12 cellular contexts compared by ENCODE assay signal in the genomic region with DNA sequence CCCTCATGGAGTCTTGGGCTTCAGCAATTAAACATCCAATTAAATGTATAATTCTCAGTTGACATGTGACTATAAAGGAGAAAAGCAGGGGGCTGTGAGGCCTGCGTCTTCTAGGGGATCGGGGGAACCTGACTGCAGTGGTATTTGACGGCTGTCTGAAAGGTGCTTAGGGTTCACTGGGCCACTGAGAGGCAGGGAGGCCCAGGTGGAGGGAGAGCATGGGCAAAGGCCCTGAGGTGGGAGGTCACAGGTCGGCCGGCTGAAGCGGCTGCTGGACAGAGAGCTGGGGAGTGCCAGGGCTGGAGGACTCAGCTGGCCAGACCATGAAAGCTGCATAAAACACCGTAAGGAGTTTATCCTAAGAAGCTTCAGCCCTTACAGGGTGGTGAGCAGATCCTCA. TPM values are rescaled to one million over a fixed set of nuclear protein-coding genes. Genes with fewer than 3 reads are reported as not detected.
DNase-seq lines count a peak whose midpoint lies in the region; ATAC-seq and TF ChIP-seq lines count a peak whose summit lies in the region.
"Had no signal": no experiment of that assay in that cellular context is flagged by ENCODE, and none has a peak within 500 bp of the region (broad histone marks: within the 10 kb centered on the region; RNA-seq: fewer than 3 reads in every experiment).

No MANE protein-coding gene starts in this region.

- H3K9ac ChIP-seq in PC-3 (ENCODE audit: low read length) (peak overlapping the region; percentile 68), colonic mucosa (ENCODE audit: low read depth in 2 of 2, low read length in 2 of 2) (peak overlapping the region in 1 of 2 donors; percentile 76), mucosa of stomach (ENCODE audit: low read length) (peak overlapping the region; percentile 64)

- H3K9me3 ChIP-seq in PC-3 (ENCODE audit: low read length): no peaks in the 10 kb centered on the region
- H3K9me3 ChIP-seq in colonic mucosa: no peaks in the 10 kb centered on the region
- no peaks in the 10 kb centered on the region for H3K9me3 ChIP-seq in mucosa of stomach (ENCODE audit: control insufficient read depth, low read length)
- H3K9me3 ChIP-seq in thyroid gland: no peaks in the 10 kb centered on the region

- no peak overlapping the region for H3K4me2 ChIP-seq in PC-3 (ENCODE audit: low read length)

- H3K27ac ChIP-seq in PC-3 (ENCODE audit: low read length): peak overlapping the region; percentile 84
- H3K27ac ChIP-seq in colonic mucosa: peak overlapping the region; percentile 64
- H3K27ac ChIP-seq in thyroid gland: peak overlapping the region; percentile 81 to 98 (median 97)

- intact Hi-C loops in PC-3 (cut with micrococcal nuclease) (loop anchor here (2.0 kb wide), 1 partner anchor 85 kb away; no protein-coding TSS in a partner anchor), colonic mucosa (cut with DNase I) (no loop called here), thyroid gland (cut with DNase I) (no loop called here)

- H3K4me3 ChIP-seq in PC-3 (ENCODE audit: low read length) (no peak overlapping the region), colonic mucosa (no peak overlapping the region), mucosa of stomach (ENCODE audit: low read length) (no peak overlapping the region), thyroid gland (replicated peaks in 1 of 3) (no peak overlapping the region)

- H3K4me1 ChIP-seq in PC-3 (ENCODE audit: insufficient read depth, low read length): peaks cover 36% of the 10 kb centered on the region
- peaks cover 37% of the 10 kb centered on the region for H3K4me1 ChIP-seq in colonic mucosa
- peaks cover 92% of the 10 kb centered on the region for H3K4me1 ChIP-seq in mucosa of stomach (ENCODE audit: control insufficient read depth, insufficient read depth, low read length)
- peaks cover 87 to 100% of the 10 kb centered on the region in 2 donors for H3K4me1 ChIP-seq in thyroid gland

- TF ChIP-seq POLR2A in thyroid gland (IDR thresholded peaks at IDR 0.05): no peak

- H3K36me3 ChIP-seq in PC-3 (ENCODE audit: low read depth, low read length) (no peaks in the 10 kb centered on the region; the same call in 1 of the 2 replicates), colonic mucosa (no peaks in the 10 kb centered on the region), mucosa of stomach (ENCODE audit: control insufficient read depth, insufficient read depth, low read length) (no peaks in the 10 kb centered on the region), thyroid gland (no peaks in the 10 kb centered on the region)

- no peaks in the 10 kb centered on the region for H3K9me2 ChIP-seq in PC-3 (replicated peaks; ENCODE audit: low read length)

- H2AFZ ChIP-seq in PC-3 (ENCODE audit: low read length): no peak overlapping the region

- BruUV-seq in PC-3 (replicated peaks; lab: Mats Ljungman, UMichigan): no TSS peak

- POLR2A ChIA-PET in PC-3 (lab: Charles Lee; ENCODE audit: unreplicated experiment): no interaction called here

- 98 to 99% methylated on average over 7 of the region's 7 CpGs for WGBS in thyroid gland, 2 donors

- peak; percentile 8 for ATAC-seq in PC-3
- ATAC-seq: naive thymus-derived CD4-positive, alpha-beta T cell had no signal

- DNase-seq in PC-3: no peak
- DNase-seq in colonic mucosa: no peak
- no peak for DNase-seq in thyroid gland
- DNase-seq in GM19238 (ENCODE audit: insufficient read length, low spot score): no peak
- no peak for DNase-seq in NCI-H2196 (lab: John Stamatoyannopoulos, UW; ENCODE audit: unreplicated experiment)
- no peak for DNase-seq in mesenteric fat pad (ENCODE audit: low spot score)
- DNase-seq: activated CD8-positive, alpha-beta memory T cell treated with anti-CD3 and anti-CD28 coated beads, Interleukin-2, amount 50 U/mL, for 48 hours; amniotic stem cell; Karpas-422; naive thymus-derived CD4-positive, alpha-beta T cell; NCI-H2171 had no signal

- CTCF ChIA-PET in PC-3 (lab: Charles Lee): no interaction called here

- H4K20me1 ChIP-seq in PC-3 (ENCODE audit: low read length): no peaks in the 10 kb centered on the region

- no peak for TF ChIP-seq CTCF in PC-3 (conservative IDR thresholded peaks at IDR 0.05; ENCODE audit: low read depth, low read length)
- no peak for TF ChIP-seq CTCF in colonic mucosa (IDR thresholded peaks at IDR 0.05)
- no peak for TF ChIP-seq CTCF in thyroid gland (IDR thresholded peaks at IDR 0.05)

- H3F3A ChIP-seq in PC-3 (ENCODE audit: low read length, unreplicated experiment): no peaks in the 10 kb centered on the region

- peaks cover 84% of the 10 kb centered on the region for H3K79me2 ChIP-seq in PC-3 (ENCODE audit: low read length)

- H3K27me3 ChIP-seq in PC-3 (ENCODE audit: low read length): no peaks in the 10 kb centered on the region
- H3K27me3 ChIP-seq in colonic mucosa: no peaks in the 10 kb centered on the region
- no peaks in the 10 kb centered on the region for H3K27me3 ChIP-seq in mucosa of stomach (ENCODE audit: control insufficient read depth, insufficient read depth, low read length)
- H3K27me3 ChIP-seq in thyroid gland: no peaks in the 10 kb centered on the region

RNA-seq across cellular contexts. Expression of a gene that starts 23.9 kb away (rescaled TPM):
- 124 and 148 TPM in 2 replicates for total RNA-seq in PC-3 (2014; rRNA removed)
- total RNA-seq in colonic mucosa: 100 to 1,000 TPM; 173 to 191 TPM
- 100 to 1,000 TPM; 156 to 214 (median 175) TPM for total RNA-seq in thyroid gland
- 201 TPM for total RNA-seq in mesenteric fat pad
